ENCODE assay signal across 1 cellular context in the genomic region with DNA sequence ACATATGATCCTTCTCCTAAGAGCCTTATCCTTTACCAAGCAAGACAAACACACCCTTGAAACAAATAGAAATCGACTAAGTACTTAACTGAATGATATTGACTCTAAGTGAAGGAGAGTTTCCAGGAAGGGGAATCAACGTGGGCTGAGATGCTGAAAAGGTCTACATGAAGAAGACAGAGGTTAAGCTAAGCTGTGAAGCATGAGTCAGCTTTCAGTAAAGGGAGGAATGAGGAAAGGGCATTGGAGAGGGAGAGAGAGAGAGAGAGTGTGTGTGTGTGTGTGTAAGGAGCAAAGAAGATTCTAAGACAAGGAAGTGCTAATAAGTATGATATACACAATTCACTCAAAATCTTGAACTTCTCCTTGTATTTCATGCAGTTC.
TF ChIP-seq lines count a peak whose summit lies in the region.

No MANE protein-coding gene starts in this region.

TF ChIP-seq in WTC11, 78 proteins besides CTCF, POLR2A, EP300 and RAD21 (continued from another document):
- TF ChIP-seq, protein P1, sequence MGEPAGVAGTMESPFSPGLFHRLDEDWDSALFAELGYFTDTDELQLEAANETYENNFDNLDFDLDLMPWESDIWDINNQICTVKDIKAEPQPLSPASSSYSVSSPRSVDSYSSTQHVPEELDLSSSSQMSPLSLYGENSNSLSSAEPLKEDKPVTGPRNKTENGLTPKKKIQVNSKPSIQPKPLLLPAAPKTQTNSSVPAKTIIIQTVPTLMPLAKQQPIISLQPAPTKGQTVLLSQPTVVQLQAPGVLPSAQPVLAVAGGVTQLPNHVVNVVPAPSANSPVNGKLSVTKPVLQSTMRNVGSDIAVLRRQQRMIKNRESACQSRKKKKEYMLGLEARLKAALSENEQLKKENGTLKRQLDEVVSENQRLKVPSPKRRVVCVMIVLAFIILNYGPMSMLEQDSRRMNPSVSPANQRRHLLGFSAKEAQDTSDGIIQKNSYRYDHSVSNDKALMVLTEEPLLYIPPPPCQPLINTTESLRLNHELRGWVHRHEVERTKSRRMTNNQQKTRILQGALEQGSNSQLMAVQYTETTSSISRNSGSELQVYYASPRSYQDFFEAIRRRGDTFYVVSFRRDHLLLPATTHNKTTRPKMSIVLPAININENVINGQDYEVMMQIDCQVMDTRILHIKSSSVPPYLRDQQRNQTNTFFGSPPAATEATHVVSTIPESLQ (CRISPR knock-in tag; IDR thresholded peaks at IDR 0.05) = no peak
- TF ChIP-seq ZNF396 (CRISPR knock-in tag; IDR thresholded peaks at IDR 0.05; ENCODE audit: borderline replicate concordance) (no peak), ZNF317 (CRISPR knock-in tag; IDR thresholded peaks at IDR 0.05; ENCODE audit: borderline replicate concordance, low read depth) (no peak), NR1H2 (CRISPR knock-in tag; IDR thresholded peaks at IDR 0.05) (no peak), ZNF416 (CRISPR knock-in tag; IDR thresholded peaks at IDR 0.05) (no peak), ELF4 (CRISPR knock-in tag; IDR thresholded peaks at IDR 0.05; ENCODE audit: low read depth) (no peak), FOXP1 (CRISPR knock-in tag; IDR thresholded peaks at IDR 0.05; ENCODE audit: borderline replicate concordance) (no peak)
- TF ChIP-seq, protein P2, sequence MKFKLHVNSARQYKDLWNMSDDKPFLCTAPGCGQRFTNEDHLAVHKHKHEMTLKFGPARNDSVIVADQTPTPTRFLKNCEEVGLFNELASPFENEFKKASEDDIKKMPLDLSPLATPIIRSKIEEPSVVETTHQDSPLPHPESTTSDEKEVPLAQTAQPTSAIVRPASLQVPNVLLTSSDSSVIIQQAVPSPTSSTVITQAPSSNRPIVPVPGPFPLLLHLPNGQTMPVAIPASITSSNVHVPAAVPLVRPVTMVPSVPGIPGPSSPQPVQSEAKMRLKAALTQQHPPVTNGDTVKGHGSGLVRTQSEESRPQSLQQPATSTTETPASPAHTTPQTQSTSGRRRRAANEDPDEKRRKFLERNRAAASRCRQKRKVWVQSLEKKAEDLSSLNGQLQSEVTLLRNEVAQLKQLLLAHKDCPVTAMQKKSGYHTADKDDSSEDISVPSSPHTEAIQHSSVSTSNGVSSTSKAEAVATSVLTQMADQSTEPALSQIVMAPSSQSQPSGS (CRISPR knock-in tag; IDR thresholded peaks at IDR 0.05; ENCODE audit: borderline replicate concordance, low read depth) = no peak
- TF ChIP-seq, protein P3, sequence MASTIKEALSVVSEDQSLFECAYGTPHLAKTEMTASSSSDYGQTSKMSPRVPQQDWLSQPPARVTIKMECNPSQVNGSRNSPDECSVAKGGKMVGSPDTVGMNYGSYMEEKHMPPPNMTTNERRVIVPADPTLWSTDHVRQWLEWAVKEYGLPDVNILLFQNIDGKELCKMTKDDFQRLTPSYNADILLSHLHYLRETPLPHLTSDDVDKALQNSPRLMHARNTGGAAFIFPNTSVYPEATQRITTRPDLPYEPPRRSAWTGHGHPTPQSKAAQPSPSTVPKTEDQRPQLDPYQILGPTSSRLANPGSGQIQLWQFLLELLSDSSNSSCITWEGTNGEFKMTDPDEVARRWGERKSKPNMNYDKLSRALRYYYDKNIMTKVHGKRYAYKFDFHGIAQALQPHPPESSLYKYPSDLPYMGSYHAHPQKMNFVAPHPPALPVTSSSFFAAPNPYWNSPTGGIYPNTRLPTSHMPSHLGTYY (CRISPR knock-in tag; IDR thresholded peaks at IDR 0.05) = no peak
